Comparison of ENCODE assay signal across 15 cellular contexts in genomic region chr2:168090366-168091019, GRCh38.
DNase-seq lines count a peak whose midpoint lies in the region; ATAC-seq and TF ChIP-seq lines count a peak whose summit lies in the region.
"Had no signal": no experiment of that assay in that cellular context is flagged by ENCODE, and none has a peak within 500 bp of the region (broad histone marks: within the 10 kb centered on the region; RNA-seq: fewer than 3 reads in every experiment).

No MANE protein-coding gene starts in this region.

- H3K36me3 ChIP-seq in SJCRH30, result no peaks in the 10 kb centered on the region
- H3K36me3 ChIP-seq: adrenal gland had no signal

- H3K27me3 Mint-ChIP-seq in activated B cell treated with CpG ODN at 0.5 μM for 24 hours, result no peaks in the 10 kb centered on the region

- peaks cover 33% of the 10 kb centered on the region for H3K4me1 Mint-ChIP-seq in activated B cell treated with CpG ODN at 0.5 μM for 24 hours

- H3K9me3 ChIP-seq in SJCRH30 (replicated peaks), result no peaks in the 10 kb centered on the region
- H3K9me3 ChIP-seq: adrenal gland had no signal

- peak overlapping the region; percentile 38 for H3K4me3 Mint-ChIP-seq in activated B cell treated with CpG ODN at 0.5 μM for 24 hours

- POLR2A ChIA-PET in activated B cell treated with CpG ODN at 0.5 μM for 24 hours (lab: Charles Lee), result interaction anchor here (0.9 kb wide), 1 partner anchor 51 kb away, joined by 3 read pairs; no protein-coding TSS in a partner anchor

- no peak overlapping the region for H3K4me3 ChIP-seq in SJCRH30
- H3K4me3 ChIP-seq: adrenal gland, GM23248, SK-N-MC had no signal

- DNase-seq in activated B cell treated with CpG ODN at 0.5 μM for 24 hours, result no peak
- no peak for DNase-seq in SHP77 (lab: John Stamatoyannopoulos, UW)
- no peak for DNase-seq in SJCRH30
- no peak for DNase-seq in NCI-H2227 treated with DMSO at 0.1 percent for 48 hours (lab: John Stamatoyannopoulos, UW)
- no peak for DNase-seq in omental fat pad (ENCODE audit: low spot score)
- DNase-seq: activated CD4-positive, alpha-beta T cell treated with anti-CD3 and anti-CD28 coated beads, Interleukin-2, amount 50 U/mL, for 48 hours; adrenal gland; GM23248; KG1; natural killer cell; NCI-H226 had no signal

- H3K36me3 Mint-ChIP-seq in activated B cell treated with CpG ODN at 0.5 μM for 24 hours (ENCODE audit: low read depth), result no peaks in the 10 kb centered on the region
- H3K36me3 Mint-ChIP-seq: natural killer cell had no signal

- intact Hi-C loops in activated B cell treated with CpG ODN at 0.5 μM for 24 hours (cut with micrococcal nuclease), result loop anchor here (1.0 kb wide), 1 partner anchor 48 kb away; no protein-coding TSS in a partner anchor

- H3K27ac Mint-ChIP-seq in activated B cell treated with CpG ODN at 0.5 μM for 24 hours, result peak overlapping the region; percentile 79
- H3K27ac Mint-ChIP-seq: natural killer cell had no signal

- CTCF ChIA-PET in activated B cell treated with CpG ODN at 0.5 μM for 24 hours (lab: Charles Lee), result interaction anchor here (2.1 kb wide), 1 partner anchor 28 kb away, joined by 7 read pairs; no protein-coding TSS in a partner anchor

- H3K4me1 ChIP-seq in SJCRH30, result peaks cover 6% of the 10 kb centered on the region; the same call in 1 of the 2 replicates
- H3K4me1 ChIP-seq: adrenal gland had no signal

- H3K9me3 Mint-ChIP-seq in activated B cell treated with CpG ODN at 0.5 μM for 24 hours, result no peaks in the 10 kb centered on the region
- H3K9me3 Mint-ChIP-seq: natural killer cell had no signal

- H3K27me3 ChIP-seq in SJCRH30, result no peaks in the 10 kb centered on the region
- H3K27me3 ChIP-seq: adrenal gland had no signal

- peak; percentile 90 for ATAC-seq in GM18870 (IDR thresholded peaks at IDR 0.05; ENCODE audit: unreplicated experiment)
- ATAC-seq in GM21528 (IDR thresholded peaks at IDR 0.05; ENCODE audit: low FRiP score, unreplicated experiment), result peak; percentile 95
- peak; percentile 96 for ATAC-seq in HG03103 (IDR thresholded peaks at IDR 0.05; ENCODE audit: low read depth, unreplicated experiment)
- peak; percentile 80 for ATAC-seq in activated B cell treated with CpG ODN at 0.5 μM for 24 hours (ENCODE audit: low read depth)
- ATAC-seq in omental fat pad (ENCODE audit: low FRiP score), result no peak
- ATAC-seq: natural killer cell had no signal

- no peak for TF ChIP-seq CTCF in activated B cell treated with CpG ODN at 0.5 μM for 24 hours (IDR thresholded peaks at IDR 0.05)
- no peak for TF ChIP-seq CTCF in omental fat pad (IDR thresholded peaks at IDR 0.05)

- H3K27ac ChIP-seq in SJCRH30, result no peak overlapping the region
- H3K27ac ChIP-seq: adrenal gland, GM23248, SK-N-MC had no signal
